Comparison of ENCODE assay signal across 8 cellular contexts in the genomic region with DNA sequence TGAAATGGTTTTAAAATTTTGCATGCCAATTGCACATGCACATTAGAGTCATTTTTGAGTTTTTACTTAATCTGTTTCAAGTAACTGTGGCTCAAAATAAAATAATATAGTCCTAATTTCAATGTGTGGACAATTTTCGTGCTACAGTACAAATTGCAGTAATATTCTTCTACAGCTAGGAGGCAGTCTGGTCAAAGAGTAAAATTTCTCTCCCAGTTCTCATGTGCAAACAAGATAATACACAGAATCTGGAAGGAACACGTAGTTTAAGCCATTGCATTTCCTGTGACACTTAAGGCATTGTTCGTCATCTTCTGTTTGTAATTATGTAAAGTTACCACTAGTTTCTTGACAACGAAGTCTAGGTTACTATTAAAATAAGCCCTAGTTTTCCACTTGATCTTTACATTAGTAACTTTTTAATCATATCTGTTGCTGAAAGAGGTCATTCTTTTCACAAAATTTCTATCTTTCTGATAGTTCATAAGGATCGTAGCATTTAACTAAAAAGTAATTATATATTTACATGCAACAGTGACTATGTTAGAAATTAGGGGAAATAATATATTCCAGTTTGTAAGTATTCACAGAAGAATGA. TPM values are rescaled to one million over a fixed set of nuclear protein-coding genes. Genes with fewer than 3 reads are reported as not detected.
DNase-seq lines count a peak whose midpoint lies in the region; ATAC-seq, FAIRE-seq and TF ChIP-seq lines count a peak whose summit lies in the region.

No MANE protein-coding gene starts in this region.

- H3K27ac ChIP-seq in PC-3 (ENCODE audit: low read length), result no peak overlapping the region

- intact Hi-C loops in PC-3 (cut with micrococcal nuclease), result loop anchor here (5.0 to 10.0 kb wide), 4 partner anchors 78 to 580 kb away; partner anchors contain the start of gene PTGS2

- ATAC-seq in PC-3 (no peak), naive B cell (ENCODE audit: low read depth in 2 of 2) (peak; percentile 42 to 58)

- H3K27me3 ChIP-seq in PC-3 (ENCODE audit: low read length), result no peaks in the 10 kb centered on the region

- H3K9me2 ChIP-seq in PC-3 (replicated peaks; ENCODE audit: low read length), result no peaks in the 10 kb centered on the region

- peak; percentile 73 for TF ChIP-seq CTCF in PC-3 (conservative IDR thresholded peaks at IDR 0.05; ENCODE audit: low read depth, low read length)

- H3K9me3 ChIP-seq in PC-3 (ENCODE audit: low read length), result no peaks in the 10 kb centered on the region

- no peak overlapping the region for H3K4me3 Mint-ChIP-seq in naive B cell

- peak overlapping the region in 1 of 6 donors; percentile 48 for H3K27ac Mint-ChIP-seq in naive B cell

- H3F3A ChIP-seq in PC-3 (ENCODE audit: low read length, unreplicated experiment), result no peaks in the 10 kb centered on the region

- no peaks in the 10 kb centered on the region for H3K4me1 Mint-ChIP-seq in naive B cell

- peak; percentile 57 for DNase-seq in AG08395 (ENCODE audit: low spot score)
- DNase-seq in GM12891 (ENCODE audit: insufficient read length, low spot score), result peak; percentile 5
- peak; percentile 24 for DNase-seq in HT1080 (ENCODE audit: low read depth)
- DNase-seq in PC-3, result peak; percentile 52
- peak; percentile 39 to 86 for DNase-seq in dermis microvascular lymphatic vessel endothelial cell (ENCODE audit: low read depth in 2 of 2)
- DNase-seq in naive B cell, result peak; percentile 13
- no peak for DNase-seq in activated naive CD4-positive, alpha-beta T cell (lab: John Stamatoyannopoulos, UW)
- DNase-seq in activated effector memory CD4-positive, alpha-beta T cell treated with anti-CD3 and anti-CD28 coated beads, Interleukin-2, amount 50 U/mL, for 16 hours, result no peak

- POLR2A ChIA-PET in PC-3 (lab: Charles Lee; ENCODE audit: unreplicated experiment), result no interaction called here

- no peaks in the 10 kb centered on the region for H3K27me3 Mint-ChIP-seq in naive B cell

- no peaks in the 10 kb centered on the region for H3K4me1 ChIP-seq in PC-3 (ENCODE audit: insufficient read depth, low read length)

- no TSS peak for BruUV-seq in PC-3 (replicated peaks; lab: Mats Ljungman, UMichigan)

- no peaks in the 10 kb centered on the region for H3K9me3 Mint-ChIP-seq in naive B cell

- CTCF ChIA-PET in PC-3 (lab: Charles Lee), result interaction anchor here (0.6 kb wide), 1 partner anchor 78 kb away, joined by 4 read pairs; no protein-coding TSS in a partner anchor

- peaks cover 6 to 12% of the 10 kb centered on the region in 2 donors for H3K36me3 Mint-ChIP-seq in naive B cell

- no peak for TF ChIP-seq POLR2A in GM12891 (IDR thresholded peaks at IDR 0.05; ENCODE audit: low read depth, low read length)

- H2AFZ ChIP-seq in PC-3 (ENCODE audit: low read length), result no peak overlapping the region

- H3K9ac ChIP-seq in PC-3 (ENCODE audit: low read length), result no peak overlapping the region

- no peak overlapping the region for H3K4me2 ChIP-seq in PC-3 (ENCODE audit: low read length)

- no peaks in the 10 kb centered on the region for H3K79me2 ChIP-seq in PC-3 (ENCODE audit: low read length)

- FAIRE-seq in GM12891 (lab: Jason Lieb, UNC), result peak; percentile 81

- no peaks in the 10 kb centered on the region for H4K20me1 ChIP-seq in PC-3 (ENCODE audit: low read length)

- H3K36me3 ChIP-seq in PC-3 (ENCODE audit: low read depth, low read length), result peaks cover 15% of the 10 kb centered on the region

- no peak overlapping the region for H3K4me3 ChIP-seq in PC-3 (ENCODE audit: low read length)

TF ChIP-seq in GM12891, 5 proteins besides CTCF, POLR2A, EP300 and RAD21:
- TF ChIP-seq POU2F2 (IDR thresholded peaks at IDR 0.05; ENCODE audit: low read depth, low read length), result no peak
- peak; percentile 25; the same call in 1 of the 2 replicates for TF ChIP-seq SPI1 (IDR thresholded peaks at IDR 0.05; ENCODE audit: low read depth, low read length)

RNA-seq across cellular contexts. Expression of gene ODR4, which starts 28.9 kb away (rescaled TPM):
- polyA plus RNA-seq in GM12891 (2012; ENCODE audit: low read depth, missing spikeins), result 7.8 TPM
- 10.9 and 14.1 TPM in 2 replicates for total RNA-seq in HT1080 (2014; rRNA removed; shearing (Covaris generic))
- polyA plus RNA-seq in HT1080 (2015; cell fraction: cytosol; rRNA removed), result 9.9 and 14.5 TPM in 2 replicates
- 38.6 and 38.9 TPM in 2 replicates for polyA plus RNA-seq in HT1080 (2015; cell fraction: nucleus; rRNA removed)
- total RNA-seq in PC-3 (2014; rRNA removed) (7.9 and 14.9 TPM in 2 replicates), dermis microvascular lymphatic vessel endothelial cell (10.5 and 13.5 TPM in 2 replicates)
- polyA plus RNA-seq in naive B cell (ENCODE audit: low read depth in 6 of 6), result 10 to 100 TPM in 1 of 6 donors, 1 to 10 TPM in 5; 6.9 to 10.6 (median 7.7) TPM

RNA-seq across cellular contexts. Expression of gene TPR, which starts 29.5 kb away (rescaled TPM):
- polyA plus RNA-seq in GM12891 (2012; ENCODE audit: low read depth, missing spikeins), result 34.1 TPM
- 65.1 and 97.7 TPM in 2 replicates for total RNA-seq in HT1080 (2014; rRNA removed; shearing (Covaris generic))
- 21.8 and 26.3 TPM in 2 replicates for polyA plus RNA-seq in HT1080 (2015; cell fraction: cytosol; rRNA removed)
- polyA plus RNA-seq in HT1080 (2015; cell fraction: nucleus; rRNA removed), result 118 and 191 TPM in 2 replicates
- total RNA-seq in PC-3 (2014; rRNA removed) (39.3 and 48.0 TPM in 2 replicates), dermis microvascular lymphatic vessel endothelial cell (66.5 and 74.1 TPM in 2 replicates)
- 10 to 100 TPM in 5 of 6 donors, 1 to 10 TPM in 1; 5.2 to 60.0 (median 21.4) TPM for polyA plus RNA-seq in naive B cell (ENCODE audit: low read depth in 6 of 6)

RNA-seq across cellular contexts. Expression of gene PDC, which starts 56.4 kb away (rescaled TPM):
- not detected for polyA plus RNA-seq in GM12891 (2012; ENCODE audit: low read depth, missing spikeins)
- total RNA-seq in HT1080 (2014; rRNA removed; shearing (Covaris generic)), result not detected in 2 replicates
- not detected in 2 replicates for polyA plus RNA-seq in HT1080 (2015; cell fraction: cytosol; rRNA removed)
- not detected in 2 replicates for polyA plus RNA-seq in HT1080 (2015; cell fraction: nucleus; rRNA removed)
- total RNA-seq in PC-3 (2014; rRNA removed) (not detected in 2 replicates), dermis microvascular lymphatic vessel endothelial cell (not detected in 2 replicates)
- not detected for polyA plus RNA-seq in naive B cell (ENCODE audit: low read depth in 6 of 6)

Comparison
In these comparisons a context has a peak if more than half of its experiments do, and no peak if none do; other contexts are left out.
1. DNase-seq: peak in AG08395 (single experiment), GM12891 (single experiment), HT1080 (single experiment), PC-3 (single experiment), dermis microvascular lymphatic vessel endothelial cell (2 of 2) and naive B cell (single experiment); none in activated naive CD4-positive, alpha-beta T cell (0 of 4) and activated effector memory CD4-positive, alpha-beta T cell treated with anti-CD3 and anti-CD28 coated beads, Interleukin-2, amount 50 U/mL, for 16 hours (single experiment).